11 cellular contexts compared by ENCODE assay signal in the genomic region with DNA sequence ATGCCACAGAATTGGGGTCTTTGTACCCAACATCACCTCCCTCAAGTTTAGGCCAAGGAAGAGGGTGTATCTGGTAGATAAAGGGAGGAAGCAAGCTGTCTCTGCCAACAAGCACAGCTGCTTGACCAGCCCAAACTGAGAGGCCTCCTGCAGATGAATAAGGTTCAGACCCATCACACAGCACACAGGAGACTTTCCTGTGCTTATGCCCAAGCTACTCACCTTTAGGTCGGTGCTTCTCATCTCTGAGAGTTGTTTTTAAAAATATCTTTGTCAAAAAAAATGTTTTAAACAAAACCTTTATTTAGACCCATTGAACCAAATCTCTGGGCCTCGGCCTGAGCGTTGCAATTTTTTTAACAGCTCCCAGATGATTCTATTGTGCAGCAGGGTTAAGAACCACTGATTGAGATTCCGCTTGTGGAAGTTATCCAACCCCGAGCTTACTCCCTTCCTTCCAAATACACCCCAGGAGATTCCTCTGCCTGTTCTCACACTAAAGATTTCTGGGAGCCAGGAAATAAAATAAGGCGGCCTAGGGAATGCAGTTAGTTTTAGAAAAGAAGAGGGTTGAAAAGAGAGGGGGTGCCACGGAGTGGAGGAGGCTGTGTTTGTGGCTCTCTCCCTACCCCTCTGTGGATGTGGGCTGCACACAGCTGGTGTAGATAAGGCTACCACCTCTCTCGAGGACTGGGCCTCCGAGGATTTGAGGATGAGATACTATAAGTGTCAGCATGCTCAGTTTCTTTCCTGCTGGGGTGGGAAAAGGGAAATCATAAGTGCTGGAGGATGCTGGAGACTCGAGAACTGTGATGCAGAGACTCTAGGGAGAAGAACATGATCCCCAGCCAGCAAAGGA. TPM values are rescaled to one million over a fixed set of nuclear protein-coding genes. Genes with fewer than 3 reads are reported as not detected.
DNase-seq lines count a peak whose midpoint lies in the region; ATAC-seq, FAIRE-seq and TF ChIP-seq lines count a peak whose summit lies in the region.
"Had no signal": no experiment of that assay in that cellular context is flagged by ENCODE, and none has a peak within 500 bp of the region (broad histone marks: within the 10 kb centered on the region; RNA-seq: fewer than 3 reads in every experiment).

No MANE protein-coding gene starts in this region.

- H3K36me3 ChIP-seq in IMR-90 (ENCODE audit: control insufficient read depth, insufficient read depth, low read length) (no peaks in the 10 kb centered on the region), skeletal muscle tissue (ENCODE audit: control insufficient read depth in 3 of 3, insufficient read depth in 3 of 3, low read length in 3 of 3) (no peaks in the 10 kb centered on the region), brain microvascular endothelial cell (replicated peaks) (no peaks in the 10 kb centered on the region)

- H4K8ac ChIP-seq in IMR-90 (ENCODE audit: low read depth in 2 of 2, low read length in 2 of 2), result no peak overlapping the region

- H3K27ac ChIP-seq in IMR-90 (ENCODE audit: insufficient read depth, low read length) (no peak overlapping the region), skeletal muscle tissue (ENCODE audit: low read depth, low read length) (peak overlapping the region; percentile 62), brain microvascular endothelial cell (no peak overlapping the region)

- no peak for TF ChIP-seq POLR2A in IMR-90 (IDR thresholded peaks at IDR 0.05; ENCODE audit: low read depth, low read length)

- no peak overlapping the region for H2BK20ac ChIP-seq in IMR-90 (ENCODE audit: low read depth, low read length)

- peak; percentile 81 for FAIRE-seq in GM19239 (lab: Jason Lieb, UNC)

- TF ChIP-seq CTCF in IMR-90 (conservative IDR thresholded peaks at IDR 0.05; ENCODE audit: low read depth, low read length), result no peak
- no peak for TF ChIP-seq CTCF in brain microvascular endothelial cell (IDR thresholded peaks at IDR 0.05; ENCODE audit: low read depth, low read length, missing control alignments)

- no peak overlapping the region for H3K18ac ChIP-seq in IMR-90 (ENCODE audit: low read depth, low read length)

- H3K27me3 Mint-ChIP-seq in activated T-helper 1 cell treated with anti-CD3 and anti-CD28 coated beads, Interleukin-12 subunit alpha, Interleukin-12 subunit beta, Interleukin-2, Interleukin-4 antibody, amounts not matched to agents 30 ng/mL and 10 ng/mL and 1 ng/mL, durations not matched to agents 14 hours and 24 hours and 36 hours (ENCODE audit: insufficient read depth), result peaks cover 18% of the 10 kb centered on the region

- WGBS in IMR-90 (ENCODE audit: extremely low coverage in 2 of 2, insufficient read length in 1 of 2), 2 experiments, result 40% methylated on average over 1 of the region's 10 CpGs; no CpG with 5 or more reads in 1 of the 2 experiments

- no TSS peak for BruUV-seq in IMR-90 (replicated peaks; lab: Mats Ljungman, UMichigan)

- H3K4me2 ChIP-seq in IMR-90 (ENCODE audit: low read depth, low read length), result no peak overlapping the region

- H3K14ac ChIP-seq in IMR-90 (replicated peaks; ENCODE audit: low read depth, low read length), result no peak overlapping the region

- H3K4me1 Mint-ChIP-seq in activated T-helper 1 cell treated with anti-CD3 and anti-CD28 coated beads, Interleukin-12 subunit alpha, Interleukin-12 subunit beta, Interleukin-2, Interleukin-4 antibody, amounts not matched to agents 30 ng/mL and 10 ng/mL and 1 ng/mL, durations not matched to agents 14 hours and 24 hours and 36 hours (ENCODE audit: low read depth), result peaks cover 5% of the 10 kb centered on the region

- H4K5ac ChIP-seq in IMR-90 (ENCODE audit: low read depth, low read length), result no peak overlapping the region

- no peak for TF ChIP-seq RAD21 in IMR-90 (IDR thresholded peaks at IDR 0.05; ENCODE audit: low read length)

- H4K20me1 ChIP-seq in IMR-90 (ENCODE audit: insufficient read depth, low read length), result no peaks in the 10 kb centered on the region

- H3K9me3 ChIP-seq in IMR-90 (ENCODE audit: control insufficient read depth, insufficient read depth, low read length), result no peaks in the 10 kb centered on the region
- no peaks in the 10 kb centered on the region for H3K9me3 ChIP-seq in skeletal muscle tissue (ENCODE audit: control insufficient read depth in 3 of 3, low read length in 3 of 3)

- POLR2A ChIA-PET in IMR-90 (lab: Charles Lee; ENCODE audit: unreplicated experiment), result interaction anchor here (0.5 kb wide), 1 partner anchor 26 kb away, joined by 4 read pairs; no protein-coding TSS in a partner anchor

- H3K27me3 ChIP-seq in IMR-90 (ENCODE audit: control insufficient read depth, insufficient read depth, low read length), result peaks cover 4% of the 10 kb centered on the region; the same call in 1 of the 2 replicates
- H3K27me3 ChIP-seq in skeletal muscle tissue (ENCODE audit: control insufficient read depth in 3 of 3, insufficient read depth in 3 of 3, low read length in 3 of 3), result no peaks in the 10 kb centered on the region
- no peaks in the 10 kb centered on the region for H3K27me3 ChIP-seq in brain microvascular endothelial cell (replicated peaks)

- no peaks in the 10 kb centered on the region for H3K36me3 Mint-ChIP-seq in activated T-helper 1 cell treated with anti-CD3 and anti-CD28 coated beads, Interleukin-12 subunit alpha, Interleukin-12 subunit beta, Interleukin-2, Interleukin-4 antibody, amounts not matched to agents 30 ng/mL and 10 ng/mL and 1 ng/mL, durations not matched to agents 14 hours and 24 hours and 36 hours (ENCODE audit: low read depth)

- H3K4me3 Mint-ChIP-seq in activated T-helper 1 cell treated with anti-CD3 and anti-CD28 coated beads, Interleukin-12 subunit alpha, Interleukin-12 subunit beta, Interleukin-2, Interleukin-4 antibody, amounts not matched to agents 30 ng/mL and 10 ng/mL and 1 ng/mL, durations not matched to agents 14 hours and 24 hours and 36 hours, result no peak overlapping the region

- CTCF ChIA-PET in IMR-90 (lab: Yijun Ruan, JAX), result no interaction called here

- H3K9me3 Mint-ChIP-seq in activated T-helper 1 cell treated with anti-CD3 and anti-CD28 coated beads, Interleukin-12 subunit alpha, Interleukin-12 subunit beta, Interleukin-2, Interleukin-4 antibody, amounts not matched to agents 30 ng/mL and 10 ng/mL and 1 ng/mL, durations not matched to agents 14 hours and 24 hours and 36 hours, result no peaks in the 10 kb centered on the region

- H2BK15ac ChIP-seq in IMR-90 (ENCODE audit: low read depth, low read length), result no peak overlapping the region

- H3K79me1 ChIP-seq in IMR-90 (ENCODE audit: low read depth in 1 of 2, low read length in 2 of 2), result no peaks in the 10 kb centered on the region

- no peak overlapping the region for H2BK120ac ChIP-seq in IMR-90 (ENCODE audit: low read depth, low read length)

- dilution Hi-C loops in IMR-90 (cut with HindIII; ENCODE audit: low sequenced_read_pairs, unreplicated experiment), result no loop called here

- H4K91ac ChIP-seq in IMR-90 (ENCODE audit: insufficient read depth, low read depth, low read length), result no peak overlapping the region

- H3K9me1 ChIP-seq in IMR-90 (ENCODE audit: insufficient read depth, low read length), result peaks cover 7% of the 10 kb centered on the region

- peaks cover 11% of the 10 kb centered on the region for H3K4me1 ChIP-seq in IMR-90 (ENCODE audit: control insufficient read depth, insufficient read depth, low read length)
- peaks cover 23 to 31% (median 30%) of the 10 kb centered on the region in 3 donors for H3K4me1 ChIP-seq in skeletal muscle tissue (ENCODE audit: control insufficient read depth in 3 of 3, insufficient read depth in 3 of 3, low read length in 3 of 3)

- intact Hi-C loops in IMR-90 (cut with micrococcal nuclease), result no loop called here
- intact Hi-C loops in activated T-helper 1 cell treated with anti-CD3 and anti-CD28 coated beads, Interleukin-12 subunit alpha, Interleukin-12 subunit beta, Interleukin-2, Interleukin-4 antibody, amounts not matched to agents 30 ng/mL and 10 ng/mL and 1 ng/mL, durations not matched to agents 14 hours and 24 hours and 36 hours (cut with micrococcal nuclease), result no loop called here

- in situ Hi-C loops in IMR-90 (cut with MboI; ENCODE audit: low sequenced_read_pairs) (no loop called here), brain microvascular endothelial cell (cut with HindIII; ENCODE audit: low pct_ligation_motif_present, low sequenced_read_pairs) (no loop called here)

- peak overlapping the region; percentile 34 for H2AFZ ChIP-seq in IMR-90 (replicated peaks; ENCODE audit: low read length, poor library complexity)

- no peak overlapping the region for H2AK9ac ChIP-seq in IMR-90 (replicated peaks; ENCODE audit: low read depth, low read length, poor library complexity)

- no peak overlapping the region for H3K4me3 ChIP-seq in IMR-90 (ENCODE audit: insufficient read depth, low read depth, low read length)
- peak overlapping the region in 1 of 3 donors; percentile 17 for H3K4me3 ChIP-seq in skeletal muscle tissue (ENCODE audit: low read length in 3 of 3)
- H3K4me3 ChIP-seq in brain microvascular endothelial cell (ENCODE audit: low read depth, low read length), result no peak overlapping the region

- no peak overlapping the region for H2BK5ac ChIP-seq in IMR-90 (ENCODE audit: low read depth, low read length, poor library complexity, severe bottlenecking)

- H3K27ac Mint-ChIP-seq in activated T-helper 1 cell treated with anti-CD3 and anti-CD28 coated beads, Interleukin-12 subunit alpha, Interleukin-12 subunit beta, Interleukin-2, Interleukin-4 antibody, amounts not matched to agents 30 ng/mL and 10 ng/mL and 1 ng/mL, durations not matched to agents 14 hours and 24 hours and 36 hours, result no peak overlapping the region

- 0 out of 2 replicates have a peak overlapping the region, but pooled peaks have one; percentile 55 for H3K23ac ChIP-seq in IMR-90 (ENCODE audit: low read depth, low read length)

- ATAC-seq in IMR-90 (ENCODE audit: low read depth), result no peak
- no peak for ATAC-seq in HG03108 (IDR thresholded peaks at IDR 0.05; ENCODE audit: unreplicated experiment)

- H3K56ac ChIP-seq in IMR-90 (ENCODE audit: extremely low read depth, insufficient read depth, low read length), result no peak overlapping the region

- H2AK5ac ChIP-seq in IMR-90 (ENCODE audit: low read depth, low read length), result no peak overlapping the region; the same call in 1 of the 2 replicates

- H3K9ac ChIP-seq in IMR-90 (ENCODE audit: low read depth, low read length) (no peak overlapping the region), skeletal muscle tissue (ENCODE audit: low read depth in 1 of 3, low read length in 3 of 3) (no peak overlapping the region)

- peak overlapping the region; percentile 40 for H3K4ac ChIP-seq in IMR-90 (ENCODE audit: low read depth, low read length)

- DNase-seq in GM19239 (ENCODE audit: insufficient read length, low spot score) (no peak), IMR-90 (no peak), fibroblast of peridontal ligament (ENCODE audit: extremely low read depth) (peak; percentile 76), brain microvascular endothelial cell (no peak)
- DNase-seq in activated T-helper 1 cell treated with anti-CD3 and anti-CD28 coated beads, Interleukin-12 subunit alpha, Interleukin-12 subunit beta, Interleukin-2, Interleukin-4 antibody, amounts not matched to agents 30 ng/mL and 10 ng/mL and 1 ng/mL, durations not matched to agents 14 hours and 24 hours and 36 hours (ENCODE audit: low spot score), result no peak
- no peak for DNase-seq in activated effector memory CD4-positive, alpha-beta T cell treated with Interleukin-2 at 50 U/mL for 16 hours
- DNase-seq: activated CD4-positive, alpha-beta T cell treated with anti-CD3 and anti-CD28 coated beads for 48 hours; AML-193; posterior cingulate gyrus had no signal

RNA-seq across cellular contexts. Expression of a gene that starts 24.9 kb away (rescaled TPM):
- total RNA-seq in IMR-90 (2012; rRNA removed) (136 and 137 TPM in 2 replicates), skeletal muscle tissue (90.3 TPM)
- polyA plus RNA-seq in IMR-90 (2012; rRNA removed), result 19.9 and 26.7 TPM in 2 replicates
- polyA plus RNA-seq in IMR-90 (2012; cell fraction: cytosol; rRNA removed), result 4.2 and 6.6 TPM in 2 replicates
- 6.3 and 36.0 TPM in 2 replicates for polyA plus RNA-seq in IMR-90 (2012; cell fraction: nucleus; rRNA removed; ENCODE audit: low replicate concordance)
- total RNA-seq in activated T-helper 1 cell treated with anti-CD3 and anti-CD28 coated beads, Interleukin-12 subunit alpha, Interleukin-12 subunit beta, Interleukin-2, Interleukin-4 antibody, amounts not matched to agents 30 ng/mL and 10 ng/mL and 1 ng/mL, durations not matched to agents 14 hours and 24 hours and 36 hours, result 95.8 and 103 TPM in 2 replicates
